In the genomic region with DNA sequence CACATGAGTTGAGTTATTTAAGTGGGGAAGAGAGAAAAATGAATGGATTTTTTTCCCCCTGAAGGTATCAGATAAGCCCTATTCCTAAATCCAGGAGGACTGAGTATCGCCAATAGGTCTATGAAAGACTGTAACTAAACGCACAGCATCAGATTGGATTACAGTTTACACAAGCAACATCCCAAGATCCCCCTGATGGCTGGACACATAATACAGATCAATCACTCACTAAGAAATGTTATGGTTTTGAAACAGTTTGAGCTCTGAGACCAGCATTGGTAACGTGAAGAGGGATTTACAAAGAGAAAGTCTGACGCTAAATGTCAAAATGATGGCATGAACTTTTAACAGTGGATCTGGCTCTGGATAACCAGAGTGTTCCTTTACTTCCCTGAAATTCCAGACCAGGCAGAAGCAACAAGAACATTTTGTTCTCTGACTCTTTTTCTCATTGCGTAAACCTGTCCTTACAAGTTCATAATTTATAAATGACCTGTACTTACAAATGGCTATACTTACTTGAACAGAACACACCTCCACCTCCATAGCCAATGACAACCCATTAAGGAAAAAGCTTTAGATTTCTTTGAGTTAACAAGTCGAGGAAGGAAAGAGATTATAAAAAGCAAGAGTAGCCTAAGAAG, we compare ENCODE assay signal across 1 cellular context.
TF ChIP-seq lines count a peak whose summit lies in the region.

No MANE protein-coding gene starts in this region.

TF ChIP-seq in GM23338, 12 proteins besides CTCF, POLR2A, EP300 and RAD21 (continued from another document):
- TF ChIP-seq, protein P1, sequence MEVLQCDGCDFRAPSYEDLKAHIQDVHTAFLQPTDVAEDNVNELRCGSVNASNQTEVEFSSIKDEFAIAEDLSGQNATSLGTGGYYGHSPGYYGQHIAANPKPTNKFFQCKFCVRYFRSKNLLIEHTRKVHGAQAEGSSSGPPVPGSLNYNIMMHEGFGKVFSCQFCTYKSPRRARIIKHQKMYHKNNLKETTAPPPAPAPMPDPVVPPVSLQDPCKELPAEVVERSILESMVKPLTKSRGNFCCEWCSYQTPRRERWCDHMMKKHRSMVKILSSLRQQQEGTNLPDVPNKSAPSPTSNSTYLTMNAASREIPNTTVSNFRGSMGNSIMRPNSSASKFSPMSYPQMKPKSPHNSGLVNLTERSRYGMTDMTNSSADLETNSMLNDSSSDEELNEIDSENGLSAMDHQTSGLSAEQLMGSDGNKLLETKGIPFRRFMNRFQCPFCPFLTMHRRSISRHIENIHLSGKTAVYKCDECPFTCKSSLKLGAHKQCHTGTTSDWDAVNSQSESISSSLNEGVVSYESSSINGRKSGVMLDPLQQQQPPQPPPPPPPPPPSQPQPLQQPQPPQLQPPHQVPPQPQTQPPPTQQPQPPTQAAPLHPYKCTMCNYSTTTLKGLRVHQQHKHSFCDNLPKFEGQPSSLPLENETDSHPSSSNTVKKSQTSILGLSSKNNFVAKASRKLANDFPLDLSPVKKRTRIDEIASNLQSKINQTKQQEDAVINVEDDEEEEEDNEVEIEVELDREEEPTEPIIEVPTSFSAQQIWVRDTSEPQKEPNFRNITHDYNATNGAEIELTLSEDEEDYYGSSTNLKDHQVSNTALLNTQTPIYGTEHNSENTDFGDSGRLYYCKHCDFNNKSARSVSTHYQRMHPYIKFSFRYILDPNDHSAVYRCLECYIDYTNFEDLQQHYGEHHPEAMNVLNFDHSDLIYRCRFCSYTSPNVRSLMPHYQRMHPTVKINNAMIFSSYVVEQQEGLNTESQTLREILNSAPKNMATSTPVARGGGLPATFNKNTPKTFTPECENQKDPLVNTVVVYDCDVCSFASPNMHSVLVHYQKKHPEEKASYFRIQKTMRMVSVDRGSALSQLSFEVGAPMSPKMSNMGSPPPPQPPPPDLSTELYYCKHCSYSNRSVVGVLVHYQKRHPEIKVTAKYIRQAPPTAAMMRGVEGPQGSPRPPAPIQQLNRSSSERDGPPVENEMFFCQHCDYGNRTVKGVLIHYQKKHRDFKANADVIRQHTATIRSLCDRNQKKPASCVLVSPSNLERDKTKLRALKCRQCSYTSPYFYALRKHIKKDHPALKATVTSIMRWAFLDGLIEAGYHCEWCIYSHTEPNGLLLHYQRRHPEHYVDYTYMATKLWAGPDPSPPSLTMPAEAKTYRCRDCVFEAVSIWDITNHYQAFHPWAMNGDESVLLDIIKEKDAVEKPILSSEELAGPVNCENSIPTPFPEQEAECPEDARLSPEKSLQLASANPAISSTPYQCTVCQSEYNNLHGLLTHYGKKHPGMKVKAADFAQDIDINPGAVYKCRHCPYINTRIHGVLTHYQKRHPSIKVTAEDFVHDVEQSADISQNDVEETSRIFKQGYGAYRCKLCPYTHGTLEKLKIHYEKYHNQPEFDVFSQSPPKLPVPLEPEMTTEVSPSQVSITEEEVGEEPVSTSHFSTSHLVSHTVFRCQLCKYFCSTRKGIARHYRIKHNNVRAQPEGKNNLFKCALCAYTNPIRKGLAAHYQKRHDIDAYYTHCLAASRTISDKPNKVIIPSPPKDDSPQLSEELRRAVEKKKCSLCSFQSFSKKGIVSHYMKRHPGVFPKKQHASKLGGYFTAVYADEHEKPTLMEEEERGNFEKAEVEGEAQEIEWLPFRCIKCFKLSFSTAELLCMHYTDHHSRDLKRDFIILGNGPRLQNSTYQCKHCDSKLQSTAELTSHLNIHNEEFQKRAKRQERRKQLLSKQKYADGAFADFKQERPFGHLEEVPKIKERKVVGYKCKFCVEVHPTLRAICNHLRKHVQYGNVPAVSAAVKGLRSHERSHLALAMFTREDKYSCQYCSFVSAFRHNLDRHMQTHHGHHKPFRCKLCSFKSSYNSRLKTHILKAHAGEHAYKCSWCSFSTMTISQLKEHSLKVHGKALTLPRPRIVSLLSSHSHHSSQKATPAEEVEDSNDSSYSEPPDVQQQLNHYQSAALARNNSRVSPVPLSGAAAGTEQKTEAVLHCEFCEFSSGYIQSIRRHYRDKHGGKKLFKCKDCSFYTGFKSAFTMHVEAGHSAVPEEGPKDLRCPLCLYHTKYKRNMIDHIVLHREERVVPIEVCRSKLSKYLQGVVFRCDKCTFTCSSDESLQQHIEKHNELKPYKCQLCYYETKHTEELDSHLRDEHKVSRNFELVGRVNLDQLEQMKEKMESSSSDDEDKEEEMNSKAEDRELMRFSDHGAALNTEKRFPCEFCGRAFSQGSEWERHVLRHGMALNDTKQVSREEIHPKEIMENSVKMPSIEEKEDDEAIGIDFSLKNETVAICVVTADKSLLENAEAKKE (CRISPR knock-in tag; IDR thresholded peaks at IDR 0.05): no peak
- TF ChIP-seq EZH2 (IDR thresholded peaks at IDR 0.05; ENCODE audit: low read depth, unreplicated experiment): no peak
- no peak for TF ChIP-seq EZH2phosphoT487 (IDR thresholded peaks at IDR 0.05; ENCODE audit: unreplicated experiment)
- TF ChIP-seq JUNB (IDR thresholded peaks at IDR 0.05; ENCODE audit: unreplicated experiment): no peak
- no peak for TF ChIP-seq NANOG (IDR thresholded peaks at IDR 0.05; ENCODE audit: borderline replicate concordance)
- TF ChIP-seq POLR2AphosphoS5 (IDR thresholded peaks at IDR 0.05; ENCODE audit: low read depth): no peak
- no peak for TF ChIP-seq ZNF114 (CRISPR knock-in tag; IDR thresholded peaks at IDR 0.05)
- TF ChIP-seq ZNF331 (CRISPR knock-in tag; IDR thresholded peaks at IDR 0.05; ENCODE audit: low read depth): no peak
- TF ChIP-seq REST (IDR thresholded peaks at IDR 0.05; ENCODE audit: unreplicated experiment): no peak
